Comparison of ENCODE assay signal across 9 cellular contexts in genomic region chr21:41953249-41953830, GRCh38. TPM values are rescaled to one million over a fixed set of nuclear protein-coding genes. Genes with fewer than 3 reads are reported as not detected.
A peak's percentile ranks its signal among the peaks of the same experiment; 100 is the strongest.
DNase-seq lines count a peak whose midpoint lies in the region; ATAC-seq, FAIRE-seq and TF ChIP-seq lines count a peak whose summit lies in the region.
"Had no signal": no experiment of that assay in that cellular context is flagged by ENCODE, and none has a peak within 500 bp of the region (broad histone marks: within the 10 kb centered on the region; RNA-seq: fewer than 3 reads in every experiment).

No MANE protein-coding gene starts in this region.

- H3K4me1 Mint-ChIP-seq in stimulated activated naive CD8-positive, alpha-beta T cell treated with anti-CD3 and anti-CD28 coated beads, Interleukin-15, amount 100 ng/mL, for 72 hours = peaks cover 33% of the 10 kb centered on the region

- H3K4me3 Mint-ChIP-seq in stimulated activated naive CD8-positive, alpha-beta T cell treated with anti-CD3 and anti-CD28 coated beads, Interleukin-15, amount 100 ng/mL, for 72 hours = peak overlapping the region; percentile 64 to 68

- peaks cover 50% of the 10 kb centered on the region for H3K79me2 ChIP-seq in keratinocyte (ENCODE audit: control insufficient read depth, insufficient read depth, low read length)

- dilution Hi-C loops in keratinocyte (cut with MboI; ENCODE audit: extremely low pct_ligation_motif_present, low sequenced_read_pairs) = no loop called here

- no peak for FAIRE-seq in keratinocyte (lab: Jason Lieb, UNC)

- H3K27me3 Mint-ChIP-seq in stimulated activated naive CD8-positive, alpha-beta T cell treated with anti-CD3 and anti-CD28 coated beads, Interleukin-15, amount 100 ng/mL, for 72 hours = no peaks in the 10 kb centered on the region

- H3K27ac ChIP-seq in angular gyrus (ENCODE audit: low read depth, low read length) (peak overlapping the region; percentile 61), keratinocyte (ENCODE audit: control insufficient read depth, insufficient read depth, low read length) (peak overlapping the region; percentile 63)
- H3K27ac ChIP-seq: SK-N-MC had no signal

- peak overlapping the region; percentile 72 for H3K4me3 ChIP-seq in GM12865 (ENCODE audit: low read depth, low read length)
- peak overlapping the region; percentile 65 to 80 (median 77) for H3K4me3 ChIP-seq in keratinocyte (ENCODE audit: control insufficient read depth in 2 of 3, extremely low read depth in 1 of 3, insufficient read depth in 2 of 3, low read depth in 1 of 3, low read length in 3 of 3)
- H3K4me3 ChIP-seq: SK-N-MC had no signal

- H3K4me1 ChIP-seq in keratinocyte (ENCODE audit: control insufficient read depth, extremely low read depth, insufficient read depth, low read length) = peaks cover 31% of the 10 kb centered on the region

- peak overlapping the region in 1 of 2 donors; percentile 53 for H3K27ac Mint-ChIP-seq in stimulated activated naive CD8-positive, alpha-beta T cell treated with anti-CD3 and anti-CD28 coated beads, Interleukin-15, amount 100 ng/mL, for 72 hours

- TF ChIP-seq CTCF in GM12865 (IDR thresholded peaks at IDR 0.05; ENCODE audit: insufficient read depth, low read depth, low read length, missing control alignments) = no peak
- no peak for TF ChIP-seq CTCF in keratinocyte (optimal IDR thresholded peaks at IDR 0.05 in 1 of 3, IDR thresholded peaks at IDR 0.05 in 1 of 3, conservative IDR thresholded peaks at IDR 0.05 in 1 of 3; ENCODE audit: extremely low read depth in 1 of 3, insufficient read depth in 2 of 3, low read length in 3 of 3)

- DNase-seq in GM12865 (ENCODE audit: low read depth) = no peak
- no peak for DNase-seq in keratinocyte (ENCODE audit: low read depth, low spot score)
- peak in 1 of 2 donors; percentile 14 for DNase-seq in stimulated activated naive CD8-positive, alpha-beta T cell treated with anti-CD3 and anti-CD28 coated beads, Interleukin-15, amount 100 ng/mL, for 72 hours
- DNase-seq in ecto neural progenitor cell (ENCODE audit: low spot score) = no peak
- no peak for DNase-seq in SHP77 treated with DMSO at 0.1 percent for 48 hours (lab: John Stamatoyannopoulos, UW)

- H4K20me1 ChIP-seq in keratinocyte (ENCODE audit: control insufficient read depth, extremely low read depth, insufficient read depth, low read length) = no peaks in the 10 kb centered on the region

- peak overlapping the region; percentile 78 for H3K9ac ChIP-seq in keratinocyte (ENCODE audit: control insufficient read depth, extremely low read depth, insufficient read depth, low read length)

- peak; percentile 36 for ATAC-seq in HG02678 (IDR thresholded peaks at IDR 0.05; ENCODE audit: unreplicated experiment)
- peak; percentile 59 for ATAC-seq in stimulated activated naive CD8-positive, alpha-beta T cell treated with anti-CD3 and anti-CD28 coated beads, Interleukin-15, amount 100 ng/mL, for 72 hours
- ATAC-seq in HG03159 (IDR thresholded peaks at IDR 0.05; ENCODE audit: unreplicated experiment) = no peak

- H3K36me3 ChIP-seq in keratinocyte (ENCODE audit: control insufficient read depth in 2 of 2, extremely low read depth in 1 of 2, insufficient read depth in 2 of 2, low read length in 2 of 2) = peaks cover 0 to 3% of the 10 kb centered on the region in 2 experiments

- no peaks in the 10 kb centered on the region for H3K27me3 ChIP-seq in keratinocyte (ENCODE audit: control insufficient read depth, extremely low read depth, insufficient read depth, low read length)

- peak overlapping the region; percentile 92 for H3K4me2 ChIP-seq in keratinocyte (ENCODE audit: control insufficient read depth, extremely low read depth, insufficient read depth, low read depth, low read length)

- H3K9me1 ChIP-seq in keratinocyte (ENCODE audit: control insufficient read depth, extremely low read depth, insufficient read depth, low read length) = peaks cover 3% of the 10 kb centered on the region

- no peak overlapping the region for H2AFZ ChIP-seq in keratinocyte (ENCODE audit: control insufficient read depth, low read length)

- no peaks in the 10 kb centered on the region for H3K9me3 Mint-ChIP-seq in stimulated activated naive CD8-positive, alpha-beta T cell treated with anti-CD3 and anti-CD28 coated beads, Interleukin-15, amount 100 ng/mL, for 72 hours

- no peaks in the 10 kb centered on the region for H3K9me3 ChIP-seq in keratinocyte (ENCODE audit: control insufficient read depth, low read depth, low read length)

RNA-seq across cellular contexts. Expression of gene C2CD2, which starts 0.5 kb away (rescaled TPM):
- polyA plus RNA-seq in keratinocyte = 31.9 to 53.3 TPM (median 39.9 TPM) in 3 replicates
- polyA plus RNA-seq in keratinocyte (2011; ENCODE audit: low read depth) = 5.3 TPM
- polyA plus RNA-seq in keratinocyte (2011; cell fraction: cytosol; rRNA removed) = 18.9 and 22.5 TPM in 2 replicates
- 63.6 and 69.3 TPM in 2 replicates for polyA plus RNA-seq in keratinocyte (2011; cell fraction: nucleus; rRNA removed)
- 10.2 and 34.7 TPM in 2 replicates for polyA plus RNA-seq in keratinocyte (2012; ENCODE audit: low replicate concordance)
- 82.9 to 226 TPM (median 112 TPM) in 3 replicates for polyA minus RNA-seq in keratinocyte
- polyA minus RNA-seq in keratinocyte (2011; cell fraction: cytosol; rRNA and poly(A)+ RNA removed) = 41.6 TPM
- 71.8 and 103 TPM in 2 replicates for polyA minus RNA-seq in keratinocyte (2011; cell fraction: nucleus; rRNA and poly(A)+ RNA removed)

RNA-seq across cellular contexts. Expression of gene ZBTB21, which starts 56.8 kb away (rescaled TPM):
- polyA plus RNA-seq in keratinocyte = 9.5 to 12.2 TPM (median 10.3 TPM) in 3 replicates
- 11.1 TPM for polyA plus RNA-seq in keratinocyte (2011; ENCODE audit: low read depth)
- 4.8 and 8.0 TPM in 2 replicates for polyA plus RNA-seq in keratinocyte (2011; cell fraction: cytosol; rRNA removed)
- polyA plus RNA-seq in keratinocyte (2011; cell fraction: nucleus; rRNA removed) = 17.5 and 20.6 TPM in 2 replicates
- polyA plus RNA-seq in keratinocyte (2012; ENCODE audit: low replicate concordance) = 7.3 and 14.0 TPM in 2 replicates
- 15.5 to 28.0 TPM (median 22.1 TPM) in 3 replicates for polyA minus RNA-seq in keratinocyte
- polyA minus RNA-seq in keratinocyte (2011; cell fraction: cytosol; rRNA and poly(A)+ RNA removed) = 6.7 TPM
- 16.7 and 23.7 TPM in 2 replicates for polyA minus RNA-seq in keratinocyte (2011; cell fraction: nucleus; rRNA and poly(A)+ RNA removed)
